In the genomic region with DNA sequence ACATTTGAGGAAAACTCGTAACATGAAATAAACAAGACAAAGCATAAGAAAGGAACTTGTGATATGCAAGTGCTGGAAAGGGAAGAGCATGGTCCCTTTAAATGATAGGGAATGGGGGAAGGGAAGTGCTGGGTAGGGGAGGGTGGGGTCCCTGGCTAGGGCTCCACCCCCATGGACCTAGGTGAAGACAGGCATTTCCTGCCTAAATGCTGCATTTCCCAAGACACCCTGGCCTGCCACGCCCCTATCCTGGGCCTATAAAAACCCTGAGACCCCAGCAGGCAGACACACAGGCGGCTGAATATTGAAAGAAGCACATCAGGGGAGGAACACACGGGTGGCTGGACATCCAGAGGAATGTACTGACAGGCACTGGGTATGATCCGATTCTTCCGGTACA, we compare ENCODE assay signal across 25 cellular contexts.
"Had no signal": no experiment of that assay in that cellular context is flagged by ENCODE, and none has a peak within 500 bp of the region (broad histone marks: within the 10 kb centered on the region; RNA-seq: fewer than 3 reads in every experiment).

No MANE protein-coding gene starts in this region.

- H3K4me3 ChIP-seq: MG63, SJSA1, SK-N-MC had no signal

- H3K4me1 Mint-ChIP-seq: T-cell had no signal

- H3K4me3 Mint-ChIP-seq: T-cell had no signal

- H3K4me1 ChIP-seq: SJSA1 had no signal

- H3K36me3 ChIP-seq: MG63, SJSA1 had no signal

- H3K27me3 ChIP-seq: MG63, SJSA1 had no signal

- ATAC-seq: T-cell had no signal

- H3K9me3 ChIP-seq: MG63, SJSA1 had no signal

- H3K27ac Mint-ChIP-seq: T-cell had no signal

- FAIRE-seq: RCC 7860 had no signal

- H3K27me3 Mint-ChIP-seq: T-cell had no signal

- DNase-seq: Karpas-422, KG1, MG63, NCI-H1092, NCI-H1105 treated with DMSO at 0.1 percent for 48 hours, NCI-H1417 treated with DMSO at 0.1 percent for 48 hours, NCI-H146, NCI-H1694 treated with DMSO at 0.1 percent for 48 hours, NCI-H1930, NCI-H2081, NCI-H2107, NCI-H2171, NCI-H226, NCI-H446, NCI-H510A, NCI-H524 treated with DMSO at 0.1 percent for 48 hours, NCI-H69, NCI-H774, Right ventricle myocardium superior, RPMI8226, SIG-M5, T-cell had no signal

- H3K27ac ChIP-seq: SJSA1, SK-N-MC had no signal
